ENCODE assay signal across 8 cellular contexts in genomic region chr13:60163525-60164471, GRCh38.
A peak's percentile ranks its signal among the peaks of the same experiment; 100 is the strongest.
DNase-seq lines count a peak whose midpoint lies in the region; ATAC-seq and TF ChIP-seq lines count a peak whose summit lies in the region.

TSS of gene DIAPH3 (minus strand) at chr13:60163928. CDS start at chr13:60163766, 162 bp downstream.

- ATAC-seq in GM19035 (IDR thresholded peaks at IDR 0.05; ENCODE audit: unreplicated experiment), result peak; percentile 100
- ATAC-seq in HG03354 (IDR thresholded peaks at IDR 0.05; ENCODE audit: poor library complexity, severe bottlenecking, unreplicated experiment), result peak; percentile 99
- peak; percentile 100 for ATAC-seq in activated CD4-positive, CD25-positive, alpha-beta regulatory T cell treated with anti-CD3 and anti-CD28 coated beads, Interleukin-2, amount 50 U/mL, for 24 hours

- DNase-seq in AG10803 (ENCODE audit: low read depth) (peak; percentile 95), NCI-H446 treated with DMSO at 0.1 percent for 48 hours (lab: John Stamatoyannopoulos, UW) (peak; percentile 71), cerebellar cortex (ENCODE audit: low spot score) (peak; percentile 97), islet precursor cell (peak; percentile 99)
- DNase-seq in stimulated activated CD4-positive, alpha-beta T cell treated with anti-CD3 and anti-CD28 coated beads, Interleukin-12 subunit alpha, Interleukin-12 subunit beta, amount 100 ng/mL, for 48 hours (ENCODE audit: low read depth in 2 of 3, low spot score in 1 of 3), result peak; percentile 89 to 93 (median 90)

- peak within 1 kb of the TSS; percentile 91 for H3K4me3 ChIP-seq in AG10803 (ENCODE audit: low read length)

- no peak for TF ChIP-seq CTCF in AG10803 (conservative IDR thresholded peaks at IDR 0.05; ENCODE audit: low read length)

Comparison
In these comparisons a context has a peak if more than half of its experiments do, and no peak if none do; other contexts are left out.
1. Peak in every context shown above with its lines: DNase-seq, ATAC-seq and H3K4me3 ChIP-seq.